ENCODE assay signal across 9 cellular contexts in the genomic region with DNA sequence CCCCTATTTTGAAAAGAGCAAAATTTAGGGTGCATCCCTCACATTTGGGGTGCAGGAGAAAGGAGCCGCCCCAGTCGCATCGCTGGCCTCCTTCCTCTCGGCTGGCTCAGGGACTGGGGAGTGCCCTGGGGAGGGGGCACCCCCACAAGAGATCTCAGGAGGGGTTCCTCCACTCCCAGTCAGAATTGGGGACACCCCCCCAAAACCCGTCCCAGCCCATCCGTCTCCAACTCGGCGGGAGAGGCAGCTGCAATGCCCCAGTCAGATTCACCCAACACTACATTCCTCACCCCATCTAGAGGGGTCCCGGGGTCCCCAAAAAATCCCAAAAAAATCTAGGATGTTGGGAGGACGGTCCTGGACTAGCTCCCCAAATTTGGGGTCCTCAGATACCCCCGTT. TPM values are rescaled to one million over a fixed set of nuclear protein-coding genes. Genes with fewer than 3 reads are reported as not detected.
A peak's percentile ranks its signal among the peaks of the same experiment; 100 is the strongest.
DNase-seq lines count a peak whose midpoint lies in the region; ATAC-seq, FAIRE-seq and TF ChIP-seq lines count a peak whose summit lies in the region.
"Had no signal": no experiment of that assay in that cellular context is flagged by ENCODE, and none has a peak within 500 bp of the region (broad histone marks: within the 10 kb centered on the region; RNA-seq: fewer than 3 reads in every experiment).

No MANE protein-coding gene starts in this region.

- TF ChIP-seq POLR2A in K562 (conservative IDR thresholded peaks at IDR 0.05), result no peak
- TF ChIP-seq POLR2A in erythroblast (IDR thresholded peaks at IDR 0.05; ENCODE audit: low read length), result no peak

- H3K27ac ChIP-seq in K562 (ENCODE audit: extremely low read depth, low read depth, low read length) (peak overlapping the region; percentile 78; the same call in 2 of the 3 replicates), layer of hippocampus (ENCODE audit: low read depth, low read length) (peak overlapping the region; percentile 80), smooth muscle cell (ENCODE audit: low read depth) (peak overlapping the region; percentile 38)

- H3K9me3 ChIP-seq in K562 (replicated peaks; ENCODE audit: control insufficient read depth, insufficient read depth, low read depth, low read length) (no peaks in the 10 kb centered on the region), smooth muscle cell (replicated peaks; ENCODE audit: low read depth) (no peaks in the 10 kb centered on the region)

- H3K9me1 ChIP-seq in K562 (ENCODE audit: control insufficient read depth, insufficient read depth, low read length), result no peaks in the 10 kb centered on the region

- H3K4me1 ChIP-seq in K562 (replicated peaks in 1 of 2; ENCODE audit: control insufficient read depth in 2 of 2, insufficient read depth in 2 of 2, low read length in 2 of 2) (peaks cover 46 to 80% of the 10 kb centered on the region in 2 experiments), smooth muscle cell (ENCODE audit: low read depth) (peaks cover 14% of the 10 kb centered on the region)

- H3K79me2 ChIP-seq in K562 (ENCODE audit: control insufficient read depth, insufficient read depth, low read length) (peaks cover 9% of the 10 kb centered on the region), smooth muscle cell (ENCODE audit: low read depth) (no peaks in the 10 kb centered on the region)

- ATAC-seq in K562, result no peak
- no peak for ATAC-seq in omental fat pad (ENCODE audit: low FRiP score)
- ATAC-seq in HG02973 (IDR thresholded peaks at IDR 0.05; ENCODE audit: unreplicated experiment), result no peak

- no peak for FAIRE-seq in K562 (lab: Jason Lieb, UNC)

- H3K36me3 ChIP-seq in H7 (replicated peaks; ENCODE audit: control insufficient read depth, insufficient read depth, low read length) (peaks cover 3% of the 10 kb centered on the region), K562 (ENCODE audit: control insufficient read depth, insufficient read depth, low read length) (no peaks in the 10 kb centered on the region), smooth muscle cell (ENCODE audit: low read depth) (no peaks in the 10 kb centered on the region)

- CTCF ChIA-PET in K562 (lab: Yijun Ruan, JAX; ENCODE audit: low intra/inter-chr PET ratio), result no interaction called here

- 30% methylated on average over 2 of the region's 11 CpGs for WGBS in K562 (ENCODE audit: insufficient coverage, low coverage, missing lambda C conversion rate)
- 64% methylated on average over 11 of the region's 11 CpGs for WGBS in smooth muscle cell (ENCODE audit: low lambda C conversion rate)

- no peak for TF ChIP-seq RAD21 in K562 (CRISPR knock-in tag; conservative IDR thresholded peaks at IDR 0.05 in 1 of 2, IDR thresholded peaks at IDR 0.05 in 1 of 2)

- DNase-seq in H7 (peak; percentile 59), K562 (ENCODE audit: extremely low read depth in 1 of 4, low spot score in 3 of 4) (no peak), smooth muscle cell (lab: John Stamatoyannopoulos, UW; ENCODE audit: unreplicated experiment) (no peak), erythroblast (lab: John Stamatoyannopoulos, UW) (no peak), omental fat pad (ENCODE audit: low spot score) (no peak), GM13976 (ENCODE audit: low spot score) (no peak)
- DNase-seq: DND-41 had no signal

- H3F3A ChIP-seq in smooth muscle cell (ENCODE audit: low read depth), result peaks cover 16% of the 10 kb centered on the region

- peak overlapping the region; percentile 58 for H3K4me2 ChIP-seq in K562 (ENCODE audit: insufficient read depth, low read length)
- peak overlapping the region; percentile 95 for H3K4me2 ChIP-seq in smooth muscle cell

- in situ Hi-C loops in K562 (cut with MboI), result no loop called here
- in situ Hi-C loops in GM13976 (cut with MboI; ENCODE audit: low sequenced_read_pairs, unreplicated experiment), result loop anchor here (25.0 kb wide), 1 partner anchor 357 kb away; the partner anchor contains the start of genes C17orf100 and MED31

- TF ChIP-seq EP300 in K562 (IDR thresholded peaks at IDR 0.05; ENCODE audit: low read length), result no peak

- H3K9ac ChIP-seq in K562 (ENCODE audit: insufficient read depth in 1 of 2, low read depth in 2 of 2, low read length in 2 of 2), result peak overlapping the region; percentile 53 to 87; a peak in 2 of 4 replicates
- peak overlapping the region; percentile 85 for H3K9ac ChIP-seq in smooth muscle cell (ENCODE audit: low read depth)

- H4K20me1 ChIP-seq in K562 (replicated peaks; ENCODE audit: control insufficient read depth, insufficient read depth, low read length), result no peaks in the 10 kb centered on the region
- H4K20me1 ChIP-seq in smooth muscle cell (ENCODE audit: low read depth), result no peaks in the 10 kb centered on the region

- no TSS peak for BruUV-seq in K562 (replicated peaks; lab: Mats Ljungman, UMichigan)

- H3K4me3 ChIP-seq in H7 (ENCODE audit: insufficient read depth, low read depth, low read length), result no peak overlapping the region
- peak overlapping the region; percentile 17; the same call in 1 of the 2 replicates for H3K4me3 ChIP-seq in K562
- peak overlapping the region; percentile 51 for H3K4me3 ChIP-seq in smooth muscle cell

- intact Hi-C loops in K562 (cut with micrococcal nuclease), result no loop called here

- H3K27me3 ChIP-seq in H7 (ENCODE audit: control insufficient read depth, insufficient read depth, low read length) (peaks cover 30% of the 10 kb centered on the region), K562 (ENCODE audit: control insufficient read depth in 2 of 2, insufficient read depth in 2 of 2, low read length in 2 of 2) (no peaks in the 10 kb centered on the region), layer of hippocampus (ENCODE audit: control insufficient read depth, insufficient read depth, low read length) (peaks cover 5% of the 10 kb centered on the region), smooth muscle cell (ENCODE audit: low read depth) (peaks cover 15% of the 10 kb centered on the region)

- H2AFZ ChIP-seq in K562 (ENCODE audit: low read depth, low read length) (peak overlapping the region; percentile 97), smooth muscle cell (ENCODE audit: low read depth) (peak overlapping the region; percentile 98)

- POLR2A ChIA-PET in K562 (lab: Yijun Ruan, JAX), result no interaction called here

- TF ChIP-seq CTCF in K562 (IDR thresholded peaks at IDR 0.05 in 2 of 3, conservative IDR thresholded peaks at IDR 0.05 in 1 of 3; ENCODE audit: insufficient read depth in 2 of 3, low read depth in 1 of 3, low read length in 3 of 3) (no peak), smooth muscle cell (IDR thresholded peaks at IDR 0.05; ENCODE audit: borderline replicate concordance, insufficient read depth, poor library complexity, severe bottlenecking) (no peak), omental fat pad (IDR thresholded peaks at IDR 0.05) (no peak), GM13976 (IDR thresholded peaks at IDR 0.05; ENCODE audit: borderline replicate concordance, control extremely low read depth, extremely low read depth, insufficient read depth, missing control alignments) (no peak)

RNA-seq across cellular contexts. Expression of gene BCL6B, which starts 3.4 kb away (rescaled TPM):
- total RNA-seq in H7 (2014; rRNA removed; shearing (Covaris generic)), result 4.9 and 8.3 TPM in 2 replicates
- total RNA-seq in K562 (2011; cell fraction: chromatin; rRNA removed; ENCODE audit: low replicate concordance), result 2.4 and 6.6 TPM in 2 replicates
- 4.7 and 6.3 TPM in 2 replicates for total RNA-seq in K562 (2011; cell fraction: nucleolus; rRNA removed)
- 4.1 and 5.4 TPM in 2 replicates for total RNA-seq in K562 (2011; cell fraction: nucleoplasm; rRNA removed)
- total RNA-seq in K562 (2014; rRNA removed) (4.7 and 5.0 TPM in 2 replicates), K562 (2014; rRNA removed; fragmentation: Illumina TruSeq; extraction: Trizol) (2.4 and 2.7 TPM in 2 replicates), K562 (2015; rRNA removed; fragmentation: Illumina TruSeq; extraction: Trizol) (3.5 and 3.6 TPM in 2 replicates), K562 (2021) (4.5 and 5.6 TPM in 2 replicates), smooth muscle cell (0.45 TPM in 1 of 2 replicates, not detected in the other), omental fat pad (10 to 100 TPM in 1 of 4 donors, 1 to 10 TPM in 3; 4.6 to 11.2 (median 8.2) TPM)
- polyA plus RNA-seq in K562 (2011; rRNA removed) (1.9 and 3.1 TPM in 2 replicates), K562 (2014; fragmentation: Illumina TruSeq; extraction: Trizol) (3.9 and 4.1 TPM in 2 replicates), K562 (2014; fragmentation: Nextera tagmentation; extraction: Ambion mirVana) (1 to 10 TPM in 1 of 2 experiments, under 1 TPM in 1; 0.89 to 1.2 TPM), K562 (2014; rRNA removed) (3.5 and 3.6 TPM in 2 replicates), smooth muscle cell (not detected in 2 replicates)
- polyA plus RNA-seq in K562 (2011; cell fraction: cytosol; rRNA removed), result 2.8 and 2.9 TPM in 2 replicates
- polyA plus RNA-seq in K562 (2011; cell fraction: nucleus; rRNA removed), result 5.5 and 5.9 TPM in 2 replicates
- polyA plus RNA-seq in K562 (2012), result 1.9 and 4.2 TPM in 2 replicates
- polyA minus RNA-seq in K562 (2011; rRNA and poly(A)+ RNA removed), result 2.0 and 2.8 TPM in 2 replicates
- polyA minus RNA-seq in K562 (2011; cell fraction: cytosol; rRNA and poly(A)+ RNA removed), result 2.7 and 3.1 TPM in 2 replicates
- polyA minus RNA-seq in K562 (2011; cell fraction: nucleus; rRNA and poly(A)+ RNA removed), result 3.1 and 4.0 TPM in 2 replicates

RNA-seq across cellular contexts. Expression of gene RNASEK, which starts 7.0 kb away (rescaled TPM):
- 180 and 238 TPM in 2 replicates for total RNA-seq in H7 (2014; rRNA removed; shearing (Covaris generic))
- 43.7 and 75.3 TPM in 2 replicates for total RNA-seq in K562 (2011; cell fraction: chromatin; rRNA removed; ENCODE audit: low replicate concordance)
- 103 and 119 TPM in 2 replicates for total RNA-seq in K562 (2011; cell fraction: nucleolus; rRNA removed)
- total RNA-seq in K562 (2011; cell fraction: nucleoplasm; rRNA removed), result 117 and 121 TPM in 2 replicates
- 157 and 253 TPM in 2 replicates for total RNA-seq in K562 (2014; rRNA removed)
- total RNA-seq in K562 (2014; rRNA removed; fragmentation: Illumina TruSeq; extraction: Trizol), result 48.5 and 48.6 TPM in 2 replicates
- 132 and 136 TPM in 2 replicates for total RNA-seq in K562 (2015; rRNA removed; fragmentation: Illumina TruSeq; extraction: Trizol)
- 151 and 154 TPM in 2 replicates for total RNA-seq in K562 (2021)
- 58.0 and 75.0 TPM in 2 replicates for polyA plus RNA-seq in K562 (2011; rRNA removed)
- polyA plus RNA-seq in K562 (2011; cell fraction: cytosol; rRNA removed), result 94.3 and 122 TPM in 2 replicates
- 114 and 118 TPM in 2 replicates for polyA plus RNA-seq in K562 (2011; cell fraction: nucleus; rRNA removed)
- 247 and 326 TPM in 2 replicates for polyA plus RNA-seq in K562 (2012)
- polyA plus RNA-seq in K562 (2014; fragmentation: Illumina TruSeq; extraction: Trizol), result 265 and 271 TPM in 2 replicates
- polyA plus RNA-seq in K562 (2014; fragmentation: Nextera tagmentation; extraction: Ambion mirVana), result 100 to 1,000 TPM; 104 to 155 TPM
- 85.3 and 157 TPM in 2 replicates for polyA plus RNA-seq in K562 (2014; rRNA removed)
- 20.8 and 25.0 TPM in 2 replicates for polyA minus RNA-seq in K562 (2011; rRNA and poly(A)+ RNA removed)
- 76.4 and 84.8 TPM in 2 replicates for polyA minus RNA-seq in K562 (2011; cell fraction: cytosol; rRNA and poly(A)+ RNA removed)
- polyA minus RNA-seq in K562 (2011; cell fraction: nucleus; rRNA and poly(A)+ RNA removed), result 9.2 and 20.2 TPM in 2 replicates
- total RNA-seq in smooth muscle cell, result 350 and 356 TPM in 2 replicates
- polyA plus RNA-seq in smooth muscle cell, result 718 and 785 TPM in 2 replicates
- 100 to 1,000 TPM in 3 of 4 donors, 10 to 100 TPM in 1; 34.4 to 253 (median 130) TPM for total RNA-seq in omental fat pad

RNA-seq across cellular contexts. Expression of gene SLC16A13, which starts 16.4 kb away (rescaled TPM):
- total RNA-seq in H7 (2014; rRNA removed; shearing (Covaris generic)), result 0.37 and 0.48 TPM in 2 replicates
- total RNA-seq in K562 (2011; cell fraction: chromatin; rRNA removed; ENCODE audit: low replicate concordance), result 4.9 and 17.0 TPM in 2 replicates
- total RNA-seq in K562 (2011; cell fraction: nucleolus; rRNA removed), result 12.9 and 17.7 TPM in 2 replicates
- 11.1 and 12.8 TPM in 2 replicates for total RNA-seq in K562 (2011; cell fraction: nucleoplasm; rRNA removed)
- total RNA-seq in K562 (2014; rRNA removed) (1.2 and 1.8 TPM in 2 replicates), K562 (2014; rRNA removed; fragmentation: Illumina TruSeq; extraction: Trizol) (0.19 and 0.33 TPM in 2 replicates), K562 (2015; rRNA removed; fragmentation: Illumina TruSeq; extraction: Trizol) (0.87 and 0.94 TPM in 2 replicates), K562 (2021) (4.5 and 5.6 TPM in 2 replicates), smooth muscle cell (2.0 and 2.7 TPM in 2 replicates), omental fat pad (1 to 10 TPM in 3 of 4 donors, under 1 TPM in 1; 0.74 to 2.2 (median 1.5) TPM)
- polyA plus RNA-seq in K562 (2011; rRNA removed) (0.50 and 2.8 TPM in 2 replicates), K562 (2014; fragmentation: Illumina TruSeq; extraction: Trizol) (2.7 and 3.3 TPM in 2 replicates), K562 (2014; fragmentation: Nextera tagmentation; extraction: Ambion mirVana) (under 1 TPM; 0.04 to 0.18 TPM), K562 (2014; rRNA removed) (0.65 and 1.5 TPM in 2 replicates), smooth muscle cell (3.5 TPM in 2 replicates)
- 1.4 and 1.7 TPM in 2 replicates for polyA plus RNA-seq in K562 (2011; cell fraction: cytosol; rRNA removed)
- polyA plus RNA-seq in K562 (2011; cell fraction: nucleus; rRNA removed), result 4.4 and 4.5 TPM in 2 replicates
- 3.8 and 4.8 TPM in 2 replicates for polyA plus RNA-seq in K562 (2012)
- polyA minus RNA-seq in K562 (2011; rRNA and poly(A)+ RNA removed), result 1.1 and 2.6 TPM in 2 replicates
- 1.7 TPM in 2 replicates for polyA minus RNA-seq in K562 (2011; cell fraction: cytosol; rRNA and poly(A)+ RNA removed)
- polyA minus RNA-seq in K562 (2011; cell fraction: nucleus; rRNA and poly(A)+ RNA removed), result 4.8 and 5.3 TPM in 2 replicates

RNA-seq across cellular contexts. Expression of gene ALOX12, which starts 23.6 kb away (rescaled TPM):
- total RNA-seq in H7 (2014; rRNA removed; shearing (Covaris generic)), result 0.35 and 0.63 TPM in 2 replicates
- 0.35 and 0.53 TPM in 2 replicates for total RNA-seq in K562 (2011; cell fraction: chromatin; rRNA removed; ENCODE audit: low replicate concordance)
- total RNA-seq in K562 (2011; cell fraction: nucleolus; rRNA removed), result 0.17 and 0.26 TPM in 2 replicates
- 0.29 and 0.46 TPM in 2 replicates for total RNA-seq in K562 (2011; cell fraction: nucleoplasm; rRNA removed)
- total RNA-seq in K562 (2014; rRNA removed) (0.09 and 0.57 TPM in 2 replicates), K562 (2014; rRNA removed; fragmentation: Illumina TruSeq; extraction: Trizol) (0.18 and 0.38 TPM in 2 replicates), K562 (2015; rRNA removed; fragmentation: Illumina TruSeq; extraction: Trizol) (0.08 TPM in 1 of 2 replicates, not detected in the other), K562 (2021) (0.40 and 0.47 TPM in 2 replicates), smooth muscle cell (not detected in 2 replicates), omental fat pad (under 1 TPM in 1 of 4 donors, not detected in 3; 0.25 TPM)
- polyA plus RNA-seq in K562 (2011; rRNA removed) (0.31 and 1.0 TPM in 2 replicates), K562 (2014; fragmentation: Illumina TruSeq; extraction: Trizol) (0.55 and 0.60 TPM in 2 replicates), K562 (2014; fragmentation: Nextera tagmentation; extraction: Ambion mirVana) (1 to 10 TPM in 1 of 2 experiments, under 1 TPM in 1; 0.91 to 1.1 TPM), K562 (2014; rRNA removed) (0.91 and 0.98 TPM in 2 replicates), smooth muscle cell (0.35 and 0.72 TPM in 2 replicates)
- 0.64 and 0.65 TPM in 2 replicates for polyA plus RNA-seq in K562 (2011; cell fraction: cytosol; rRNA removed)
- 0.75 and 1.3 TPM in 2 replicates for polyA plus RNA-seq in K562 (2011; cell fraction: nucleus; rRNA removed)
- polyA plus RNA-seq in K562 (2012), result 1.3 and 6.2 TPM in 2 replicates
- 0.18 and 0.30 TPM in 2 replicates for polyA minus RNA-seq in K562 (2011; rRNA and poly(A)+ RNA removed)
- 0.48 TPM in 1 of 2 replicates, not detected in the other for polyA minus RNA-seq in K562 (2011; cell fraction: cytosol; rRNA and poly(A)+ RNA removed)
- polyA minus RNA-seq in K562 (2011; cell fraction: nucleus; rRNA and poly(A)+ RNA removed), result 0.44 TPM in 1 of 2 replicates, not detected in the other

RNA-seq across cellular contexts. Expression of gene SLC16A11, which starts 24.5 kb away (rescaled TPM):
- 0.24 and 0.37 TPM in 2 replicates for total RNA-seq in H7 (2014; rRNA removed; shearing (Covaris generic))
- not detected in 2 replicates for total RNA-seq in K562 (2011; cell fraction: chromatin; rRNA removed; ENCODE audit: low replicate concordance)
- total RNA-seq in K562 (2011; cell fraction: nucleolus; rRNA removed), result not detected in 2 replicates
- total RNA-seq in K562 (2011; cell fraction: nucleoplasm; rRNA removed), result not detected in 2 replicates
- not detected in 2 replicates for total RNA-seq in K562 (2014; rRNA removed)
- not detected in 2 replicates for total RNA-seq in K562 (2014; rRNA removed; fragmentation: Illumina TruSeq; extraction: Trizol)
- not detected in 2 replicates for total RNA-seq in K562 (2015; rRNA removed; fragmentation: Illumina TruSeq; extraction: Trizol)
- not detected in 2 replicates for total RNA-seq in K562 (2021)
- not detected in 2 replicates for polyA plus RNA-seq in K562 (2011; rRNA removed)
- not detected in 2 replicates for polyA plus RNA-seq in K562 (2011; cell fraction: cytosol; rRNA removed)
- polyA plus RNA-seq in K562 (2011; cell fraction: nucleus; rRNA removed), result not detected in 2 replicates
- not detected in 2 replicates for polyA plus RNA-seq in K562 (2012)
- not detected in 2 replicates for polyA plus RNA-seq in K562 (2014; fragmentation: Illumina TruSeq; extraction: Trizol)
- polyA plus RNA-seq in K562 (2014; fragmentation: Nextera tagmentation; extraction: Ambion mirVana), result not detected
- polyA plus RNA-seq in K562 (2014; rRNA removed), result not detected in 2 replicates
- polyA minus RNA-seq in K562 (2011; rRNA and poly(A)+ RNA removed), result not detected in 2 replicates
- polyA minus RNA-seq in K562 (2011; cell fraction: cytosol; rRNA and poly(A)+ RNA removed), result not detected in 2 replicates
- not detected in 2 replicates for polyA minus RNA-seq in K562 (2011; cell fraction: nucleus; rRNA and poly(A)+ RNA removed)
- 0.36 TPM in 1 of 2 replicates, not detected in the other for total RNA-seq in smooth muscle cell
- polyA plus RNA-seq in smooth muscle cell, result 0.65 and 0.80 TPM in 2 replicates
- under 1 TPM in 3 of 4 donors, not detected in 1; 0.44 to 0.60 (median 0.47) TPM for total RNA-seq in omental fat pad
